In the genomic region with DNA sequence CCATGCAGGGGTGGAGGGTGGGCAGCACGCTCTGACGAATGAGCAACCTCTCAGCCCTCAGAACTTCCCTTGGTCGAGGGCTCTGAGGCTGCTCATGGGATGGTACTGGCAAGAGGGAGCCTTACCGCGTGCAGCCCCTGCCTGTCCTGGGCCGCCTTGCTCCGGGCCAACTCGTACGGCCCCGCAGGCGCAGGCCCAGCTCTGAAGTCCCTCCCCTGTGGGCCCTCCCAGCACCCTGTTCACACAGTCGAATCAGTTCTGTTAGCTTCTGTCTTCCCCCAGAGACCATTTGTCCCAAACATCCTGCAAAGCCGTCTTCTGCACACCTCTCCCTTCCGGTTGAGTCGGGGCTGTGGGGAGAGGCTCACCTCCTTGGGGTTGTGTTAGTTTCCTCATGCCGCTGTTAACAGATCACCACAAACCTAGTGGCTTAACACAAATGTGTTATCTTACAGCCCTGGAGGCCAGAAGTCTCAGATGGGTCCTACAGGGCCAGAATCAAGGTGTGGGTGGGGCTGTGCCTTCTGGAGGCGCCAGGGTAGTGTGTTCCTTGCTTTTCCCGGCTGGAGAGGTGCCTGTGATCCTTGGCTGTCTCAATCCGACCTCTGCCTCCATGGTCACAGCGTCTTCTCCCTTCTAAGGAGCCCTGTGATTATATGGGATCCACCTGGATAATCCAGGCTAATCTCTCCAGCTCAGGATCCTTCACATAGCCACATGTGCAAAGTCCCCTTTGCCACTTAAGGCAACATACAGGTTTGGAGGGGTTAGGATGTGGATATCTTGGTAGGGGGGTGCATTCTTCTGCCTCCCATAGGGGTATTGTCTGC, we compare ENCODE assay signal across 7 cellular contexts. TPM values are rescaled to one million over a fixed set of nuclear protein-coding genes. Genes with fewer than 3 reads are reported as not detected.
DNase-seq lines count a peak whose midpoint lies in the region; ATAC-seq and TF ChIP-seq lines count a peak whose summit lies in the region.

No MANE protein-coding gene starts in this region.

- H3K4me3 Mint-ChIP-seq in endothelial cell (ENCODE audit: unreplicated experiment) (peak overlapping the region; percentile 89), nephron progenitor cell (peak overlapping the region; percentile 85)

- H3K4me1 ChIP-seq in uterus = no peaks in the 10 kb centered on the region

- peaks cover 16% of the 10 kb centered on the region for H3K4me1 Mint-ChIP-seq in endothelial cell (ENCODE audit: unreplicated experiment)
- peaks cover 28% of the 10 kb centered on the region for H3K4me1 Mint-ChIP-seq in nephron progenitor cell

- H3K4me3 ChIP-seq in uterus = peak overlapping the region; percentile 58 to 66

- no peaks in the 10 kb centered on the region for H3K27me3 ChIP-seq in uterus

- peak overlapping the region; percentile 77 for H3K27ac Mint-ChIP-seq in endothelial cell (ENCODE audit: unreplicated experiment)
- H3K27ac Mint-ChIP-seq in nephron progenitor cell = peak overlapping the region; percentile 90

- TF ChIP-seq CTCF in endothelial cell (IDR thresholded peaks at IDR 0.05; ENCODE audit: unreplicated experiment) = no peak
- TF ChIP-seq CTCF in nephron progenitor cell (IDR thresholded peaks at IDR 0.05) = no peak
- TF ChIP-seq CTCF in uterus (IDR thresholded peaks at IDR 0.05) = no peak

- intact Hi-C loops in uterus (cut with DNase I; ENCODE audit: low total_unique reads) = no loop called here

- peak; percentile 12 to 16 for DNase-seq in activated CD4-positive, alpha-beta T cell treated with anti-CD3 and anti-CD28 coated beads, Interleukin-2, amount 50 U/mL, for 24 hours (ENCODE audit: low read depth in 1 of 2, low spot score in 1 of 2)
- DNase-seq in endothelial cell (ENCODE audit: low spot score) (peak; percentile 36), nephron progenitor cell (no peak), uterus (peak; percentile 37 to 57), NCI-H1417 treated with DMSO at 0.1 percent for 48 hours (lab: John Stamatoyannopoulos, UW) (no peak)

- peaks cover 10% of the 10 kb centered on the region for H3K27me3 Mint-ChIP-seq in endothelial cell (ENCODE audit: unreplicated experiment)
- H3K27me3 Mint-ChIP-seq in nephron progenitor cell (ENCODE audit: low read depth, poor library complexity) = peaks cover 15% of the 10 kb centered on the region

- TF ChIP-seq POLR2A in uterus (IDR thresholded peaks at IDR 0.05) = peak in 1 of 2 donors; percentile 26

- H3K9me3 Mint-ChIP-seq in endothelial cell (ENCODE audit: unreplicated experiment) (no peaks in the 10 kb centered on the region), nephron progenitor cell (peaks cover 17% of the 10 kb centered on the region)

- peak overlapping the region; percentile 82 to 85 for H3K27ac ChIP-seq in uterus

- ATAC-seq in GM18907 (IDR thresholded peaks at IDR 0.05; ENCODE audit: unreplicated experiment) (peak; percentile 56), HG03175 (IDR thresholded peaks at IDR 0.05; ENCODE audit: unreplicated experiment) (peak; percentile 54)

- no peaks in the 10 kb centered on the region for H3K36me3 ChIP-seq in uterus

- H3K36me3 Mint-ChIP-seq in endothelial cell (ENCODE audit: low read depth, unreplicated experiment) (peaks cover 6% of the 10 kb centered on the region), nephron progenitor cell (ENCODE audit: low read depth) (peaks cover 16% of the 10 kb centered on the region)

- H3K9me3 ChIP-seq in uterus = no peaks in the 10 kb centered on the region

RNA-seq across cellular contexts. Expression of a gene that starts 0.9 kb away (rescaled TPM):
- total RNA-seq in endothelial cell (ENCODE audit: unreplicated experiment) (11.9 TPM), uterus (10 to 100 TPM in 3 of 4 donors, 1 to 10 TPM in 1; 3.8 to 18.1 (median 14.0) TPM)

RNA-seq across cellular contexts. Expression of a gene that starts 52.9 kb away (rescaled TPM):
- total RNA-seq in endothelial cell (ENCODE audit: unreplicated experiment) = 152 TPM
- total RNA-seq in uterus = 100 to 1,000 TPM; 110 to 224 (median 134) TPM

Comparison
In these comparisons a context has a peak if more than half of its experiments do, and no peak if none do; other contexts are left out.
1. DNase-seq: peak in activated CD4-positive, alpha-beta T cell treated with anti-CD3 and anti-CD28 coated beads, Interleukin-2, amount 50 U/mL, for 24 hours (2 of 2), endothelial cell (single experiment) and uterus (2 of 2); none in nephron progenitor cell (single experiment) and NCI-H1417 treated with DMSO at 0.1 percent for 48 hours (single experiment).